ENCODE assay signal across 19 cellular contexts in genomic region chrX:129940721-129941120, GRCh38.
"Had no signal": no experiment of that assay in that cellular context is flagged by ENCODE, and none has a peak within 500 bp of the region (broad histone marks: within the 10 kb centered on the region; RNA-seq: fewer than 3 reads in every experiment).

No MANE protein-coding gene starts in this region.

- H3K9me3 ChIP-seq: esophagus muscularis mucosa, gastrocnemius medialis, heart right ventricle, left lung, lower lobe of right lung had no signal

- DNase-seq: dermis blood vessel endothelial cell; dorsolateral prefrontal cortex; effector CD4-positive, alpha-beta T cell; effector memory CD4-positive, alpha-beta T cell; foreskin keratinocyte; gastrocnemius medialis; glutamatergic neuron; head of caudate nucleus; hippocampal formation; left cardiac atrium; left lung; lower lobe of right lung; mesenchymal stem cell; midbrain; naive thymus-derived CD4-positive, alpha-beta T cell had no signal

- H3K4me3 Mint-ChIP-seq: naive thymus-derived CD4-positive, alpha-beta T cell had no signal

- H3K4me3 ChIP-seq: coronary artery, dorsolateral prefrontal cortex, esophagus muscularis mucosa, gastrocnemius medialis, heart right ventricle, left lung, lower lobe of right lung had no signal

- H3K27ac ChIP-seq: coronary artery, dorsolateral prefrontal cortex, esophagus muscularis mucosa, foreskin keratinocyte, gastrocnemius medialis, heart right ventricle, left lung, lower lobe of right lung had no signal

- H3K36me3 Mint-ChIP-seq: naive thymus-derived CD4-positive, alpha-beta T cell had no signal

- H3K4me1 ChIP-seq: esophagus muscularis mucosa, foreskin keratinocyte, gastrocnemius medialis, heart right ventricle, left lung, lower lobe of right lung had no signal

- ATAC-seq: foreskin keratinocyte; gastrocnemius medialis; heart right ventricle; left cardiac atrium; left lung; left ventricle myocardium superior; naive thymus-derived CD4-positive, alpha-beta T cell had no signal

- H3K9me3 Mint-ChIP-seq: naive thymus-derived CD4-positive, alpha-beta T cell had no signal

- H3K27ac Mint-ChIP-seq: naive thymus-derived CD4-positive, alpha-beta T cell had no signal

- H3K36me3 ChIP-seq: esophagus muscularis mucosa, gastrocnemius medialis, heart right ventricle, left lung, lower lobe of right lung had no signal

- H3K27me3 ChIP-seq: esophagus muscularis mucosa, foreskin keratinocyte, gastrocnemius medialis, left lung had no signal
